In genomic region chr11:27640954-27641353, GRCh38 we compare ENCODE assay signal across 24 cellular contexts. TPM values are rescaled to one million over a fixed set of nuclear protein-coding genes. Genes with fewer than 3 reads are reported as not detected.
"Had no signal": no experiment of that assay in that cellular context is flagged by ENCODE, and none has a peak within 500 bp of the region (broad histone marks: within the 10 kb centered on the region; RNA-seq: fewer than 3 reads in every experiment).

No MANE protein-coding gene starts in this region.

- FAIRE-seq: endothelial cell of umbilical vein, islet of Langerhans had no signal

- H3K27ac ChIP-seq: colonic mucosa, foreskin keratinocyte, neutrophil, psoas muscle, sigmoid colon, skin epidermis, testis, tibial nerve had no signal

- H3K27me3 ChIP-seq: colonic mucosa, foreskin keratinocyte, neutrophil, sigmoid colon, testis, tibial nerve had no signal

- H3K36me3 ChIP-seq: colonic mucosa, neutrophil, sigmoid colon had no signal

- DNase-seq: colonic mucosa; dermis blood vessel endothelial cell; erythroblast; foreskin keratinocyte; hypothalamus; kidney glomerular epithelial cell; mesenchymal stem cell; naive B cell; psoas muscle; retina; sigmoid colon; stimulated activated CD4-positive, alpha-beta T cell treated with anti-CD3 and anti-CD28 coated beads, Interleukin-2, amount 100 ng/mL, for 24 hours; stimulated activated CD4-positive, alpha-beta T cell treated with anti-CD3 and anti-CD28 coated beads, Interleukin-4, amount 100 ng/mL, for 4 hours; stimulated activated naive B cell treated with anti-CD40 and anti-IgM and Interleukin-4, amounts not matched to agents 10 μg/mL and 1 μg/mL and 100 μg/mL, for 72 hours; stimulated activated naive CD8-positive, alpha-beta T cell treated with anti-CD3 and anti-CD28 coated beads, Interleukin-15, amount 100 ng/mL, for 72 hours; testis had no signal

- ATAC-seq: foreskin keratinocyte; left lobe of liver; psoas muscle; stimulated activated naive B cell treated with anti-CD40 and anti-IgM and Interleukin-4, amounts not matched to agents 10 μg/mL and 1 μg/mL and 100 μg/mL, for 72 hours; stimulated activated naive CD8-positive, alpha-beta T cell treated with anti-CD3 and anti-CD28 coated beads, Interleukin-15, amount 100 ng/mL, for 72 hours had no signal

- H3K9me3 ChIP-seq: colonic mucosa, neutrophil, psoas muscle, testis had no signal

- H3K4me1 ChIP-seq: colonic mucosa, foreskin keratinocyte, sigmoid colon, testis, tibial nerve had no signal

- H3K4me3 ChIP-seq: colonic mucosa, lung, psoas muscle, sigmoid colon, skin epidermis, testis, tibial nerve had no signal

RNA-seq across cellular contexts. Expression of gene BDNF, which starts 59.3 kb away (rescaled TPM):
- polyA plus RNA-seq: neural cell had no signal
